12 cellular contexts compared by ENCODE assay signal in the genomic region with DNA sequence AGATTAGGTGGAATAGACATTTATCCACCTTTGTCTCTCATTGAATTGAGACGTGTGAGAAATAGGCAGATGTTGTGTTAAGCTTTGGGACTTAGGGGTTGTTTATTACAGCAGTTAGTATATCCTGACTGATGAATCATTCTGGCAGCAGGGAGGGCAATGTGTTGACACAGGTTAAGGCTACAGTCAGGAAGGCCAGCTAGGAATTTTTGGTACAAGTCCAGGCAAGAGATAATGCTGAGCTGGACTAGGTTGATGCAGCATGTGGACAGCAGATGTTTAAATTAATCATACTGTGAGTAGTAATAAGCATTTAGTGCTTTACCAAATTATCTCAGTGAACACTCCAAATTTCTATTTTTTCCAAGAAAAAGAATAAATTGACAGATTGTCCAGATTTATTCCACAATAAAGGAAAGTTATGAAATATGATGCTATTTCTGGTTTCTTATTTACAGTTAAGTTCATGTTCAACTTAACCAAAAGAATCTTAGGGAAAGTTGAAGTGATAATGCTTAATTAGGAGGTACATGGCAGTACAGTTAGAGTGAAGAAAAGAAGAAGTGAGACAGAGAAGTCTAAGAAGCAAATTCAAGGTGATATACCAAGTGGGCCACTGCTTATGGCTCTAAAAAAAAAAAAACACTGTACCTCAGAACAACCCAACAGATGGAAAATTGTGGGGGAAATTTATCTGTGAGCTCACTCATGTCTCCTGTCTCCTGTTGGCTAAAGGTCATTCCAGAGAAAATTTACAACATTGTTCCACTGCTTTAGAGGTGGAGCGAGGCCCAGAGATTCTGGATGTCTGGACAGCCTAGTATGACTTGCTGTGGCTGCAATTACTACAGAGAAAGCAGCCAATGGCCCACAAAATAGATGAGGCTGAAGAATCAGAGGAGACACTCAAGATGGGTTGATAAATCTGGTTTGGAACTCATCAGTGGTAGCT.
DNase-seq lines count a peak whose midpoint lies in the region; ATAC-seq, FAIRE-seq and TF ChIP-seq lines count a peak whose summit lies in the region.
"Had no signal": no experiment of that assay in that cellular context is flagged by ENCODE, and none has a peak within 500 bp of the region (broad histone marks: within the 10 kb centered on the region; RNA-seq: fewer than 3 reads in every experiment).

No MANE protein-coding gene starts in this region.

- no peak overlapping the region for H3K4me3 ChIP-seq in breast epithelium
- H3K4me3 ChIP-seq in gastroesophageal sphincter: no peak overlapping the region

- peak overlapping the region; percentile 6 for H3K4me3 Mint-ChIP-seq in MCF 10A (ENCODE audit: unreplicated experiment)
- H3K4me3 Mint-ChIP-seq in activated naive CD4-positive, alpha-beta T cell treated with anti-CD3 and anti-CD28 coated beads for 36 hours: no peak overlapping the region
- H3K4me3 Mint-ChIP-seq in activated T-cell treated with anti-CD3 and anti-CD28 coated beads, Interleukin-2, amount 50 U/mL, for 72 hours: no peak overlapping the region
- H3K4me3 Mint-ChIP-seq: activated B cell treated with CpG ODN at 0.5 μM for 24 hours had no signal

- H3K9me3 ChIP-seq in breast epithelium (peaks cover 0 to 12% of the 10 kb centered on the region in 2 donors), gastroesophageal sphincter (peaks cover 0 to 4% (median 0%) of the 10 kb centered on the region in 3 donors)

- H3K4me1 ChIP-seq in breast epithelium (no peaks in the 10 kb centered on the region), gastroesophageal sphincter (peaks cover 0 to 18% (median 0%) of the 10 kb centered on the region in 3 donors)

- no TSS peak for BruUV-seq in MCF 10A (replicated peaks; lab: Mats Ljungman, UMichigan)

- CTCF ChIA-PET in MCF 10A (lab: Yijun Ruan, JAX): interaction anchor here (0.7 to 5.6 kb wide), 12 partner anchors 9 to 1865 kb away, joined by 3 to 81 read pairs (median 4); no protein-coding TSS in a partner anchor
- CTCF ChIA-PET in activated naive CD4-positive, alpha-beta T cell treated with anti-CD3 and anti-CD28 coated beads for 36 hours (lab: Charles Lee): interaction anchor here (0.7 to 3.6 kb wide), 11 partner anchors 15 to 534 kb away, joined by 3 to 24 read pairs (median 3); no protein-coding TSS in a partner anchor

- H3K27me3 ChIP-seq in breast epithelium (no peaks in the 10 kb centered on the region), gastroesophageal sphincter (no peaks in the 10 kb centered on the region)

- H3K27ac ChIP-seq in breast epithelium (peak overlapping the region in 1 of 2 donors; percentile 46), gastroesophageal sphincter (no peak overlapping the region)

- H3K27me3 Mint-ChIP-seq in MCF 10A (ENCODE audit: insufficient read depth, unreplicated experiment): no peaks in the 10 kb centered on the region
- peaks cover 5% of the 10 kb centered on the region for H3K27me3 Mint-ChIP-seq in activated naive CD4-positive, alpha-beta T cell treated with anti-CD3 and anti-CD28 coated beads for 36 hours (ENCODE audit: low read depth)
- no peaks in the 10 kb centered on the region for H3K27me3 Mint-ChIP-seq in activated T-cell treated with anti-CD3 and anti-CD28 coated beads, Interleukin-2, amount 50 U/mL, for 72 hours (ENCODE audit: low read depth)
- H3K27me3 Mint-ChIP-seq: activated B cell treated with CpG ODN at 0.5 μM for 24 hours had no signal

- POLR2A ChIA-PET in MCF 10A (lab: Yijun Ruan, JAX): interaction anchor here (0.6 to 6.7 kb wide), 15 partner anchors 9 to 1503 kb away, joined by 3 to 45 read pairs (median 3); partner anchors contain the start of gene C21orf91

- TF ChIP-seq EP300 in gastroesophageal sphincter (IDR thresholded peaks at IDR 0.05): no peak

- H3K27ac Mint-ChIP-seq in MCF 10A (ENCODE audit: low read depth, unreplicated experiment): peak overlapping the region; percentile 90
- no peak overlapping the region for H3K27ac Mint-ChIP-seq in activated naive CD4-positive, alpha-beta T cell treated with anti-CD3 and anti-CD28 coated beads for 36 hours
- no peak overlapping the region for H3K27ac Mint-ChIP-seq in activated T-cell treated with anti-CD3 and anti-CD28 coated beads, Interleukin-2, amount 50 U/mL, for 72 hours
- H3K27ac Mint-ChIP-seq: activated B cell treated with CpG ODN at 0.5 μM for 24 hours had no signal

- 0 to 29% methylated on average over 1 to 2 of the region's 2 CpGs for WGBS in gastroesophageal sphincter (ENCODE audit: low coverage in 1 of 2), 2 donors

- DNase-seq in MCF 10A (ENCODE audit: unreplicated experiment) (peak; percentile 98), breast epithelium (ENCODE audit: low spot score in 2 of 2) (no peak), T1000 (lab: John Stamatoyannopoulos, UW) (peak; percentile 16), urothelium cell line (ENCODE audit: low spot score) (peak; percentile 61), NCI-H748 treated with DMSO at 0.1 percent for 48 hours (lab: John Stamatoyannopoulos, UW) (no peak)
- DNase-seq in activated naive CD4-positive, alpha-beta T cell treated with anti-CD3 and anti-CD28 coated beads for 36 hours: no peak
- DNase-seq in activated T-cell treated with anti-CD3 and anti-CD28 coated beads, Interleukin-2, amount 50 U/mL, for 72 hours: no peak
- DNase-seq: activated B cell treated with CpG ODN at 0.5 μM for 24 hours, activated gamma-delta T cell, small intestine had no signal

- peaks cover 10% of the 10 kb centered on the region for H3K9me3 Mint-ChIP-seq in MCF 10A (ENCODE audit: unreplicated experiment)
- peaks cover 17% of the 10 kb centered on the region for H3K9me3 Mint-ChIP-seq in activated naive CD4-positive, alpha-beta T cell treated with anti-CD3 and anti-CD28 coated beads for 36 hours
- H3K9me3 Mint-ChIP-seq in activated T-cell treated with anti-CD3 and anti-CD28 coated beads, Interleukin-2, amount 50 U/mL, for 72 hours: peaks cover 5 to 7% of the 10 kb centered on the region in 2 donors

- peaks cover 7% of the 10 kb centered on the region for H3K36me3 Mint-ChIP-seq in MCF 10A (ENCODE audit: insufficient read depth, unreplicated experiment)
- peaks cover 1% of the 10 kb centered on the region for H3K36me3 Mint-ChIP-seq in activated naive CD4-positive, alpha-beta T cell treated with anti-CD3 and anti-CD28 coated beads for 36 hours (ENCODE audit: low read depth)
- peaks cover 5 to 7% of the 10 kb centered on the region in 2 donors for H3K36me3 Mint-ChIP-seq in activated T-cell treated with anti-CD3 and anti-CD28 coated beads, Interleukin-2, amount 50 U/mL, for 72 hours (ENCODE audit: insufficient read depth in 2 of 2)

- peaks cover 32% of the 10 kb centered on the region for H3K4me1 Mint-ChIP-seq in MCF 10A (ENCODE audit: insufficient read depth, unreplicated experiment)
- H3K4me1 Mint-ChIP-seq in activated naive CD4-positive, alpha-beta T cell treated with anti-CD3 and anti-CD28 coated beads for 36 hours (ENCODE audit: low read depth): no peaks in the 10 kb centered on the region
- H3K4me1 Mint-ChIP-seq in activated T-cell treated with anti-CD3 and anti-CD28 coated beads, Interleukin-2, amount 50 U/mL, for 72 hours (ENCODE audit: low read depth): no peaks in the 10 kb centered on the region
- H3K4me1 Mint-ChIP-seq: activated B cell treated with CpG ODN at 0.5 μM for 24 hours had no signal

- peak; percentile 81 for ATAC-seq in gastroesophageal sphincter
- no peak for ATAC-seq in activated T-cell treated with anti-CD3 and anti-CD28 coated beads, Interleukin-2, amount 50 U/mL, for 72 hours (replicated peaks in 1 of 2)

- FAIRE-seq in urothelium cell line (lab: Jason Lieb, UNC): peak; percentile 50
- FAIRE-seq: A204.1, small intestine had no signal

- TF ChIP-seq POLR2A in breast epithelium (IDR thresholded peaks at IDR 0.05) (no peak), gastroesophageal sphincter (IDR thresholded peaks at IDR 0.05) (no peak)

- H3K36me3 ChIP-seq in breast epithelium (no peaks in the 10 kb centered on the region), gastroesophageal sphincter (no peaks in the 10 kb centered on the region)

- TF ChIP-seq CTCF in MCF 10A (IDR thresholded peaks at IDR 0.05; ENCODE audit: unreplicated experiment): no peak
- TF ChIP-seq CTCF in breast epithelium (IDR thresholded peaks at IDR 0.05): no peak
- TF ChIP-seq CTCF in gastroesophageal sphincter (IDR thresholded peaks at IDR 0.05): no peak

- intact Hi-C loops in MCF 10A (cut with micrococcal nuclease): loop anchor here (1.0 to 10.0 kb wide), 3 partner anchors 73 to 243 kb away; no protein-coding TSS in a partner anchor
- intact Hi-C loops in breast epithelium (cut with DNase I; ENCODE audit: low total_unique reads): loop anchor here (10.0 kb wide), 1 partner anchor 237 kb away; no protein-coding TSS in a partner anchor
- intact Hi-C loops in activated naive CD4-positive, alpha-beta T cell treated with anti-CD3 and anti-CD28 coated beads for 36 hours (cut with micrococcal nuclease): no loop called here

Comparison
In these comparisons a context has a peak if more than half of its experiments do, and no peak if none do; other contexts are left out.
1. DNase-seq: peak in MCF 10A (single experiment), T1000 (single experiment) and urothelium cell line (single experiment); none in breast epithelium (0 of 2), NCI-H748 treated with DMSO at 0.1 percent for 48 hours (single experiment), activated naive CD4-positive, alpha-beta T cell treated with anti-CD3 and anti-CD28 coated beads for 36 hours (single experiment) and activated T-cell treated with anti-CD3 and anti-CD28 coated beads, Interleukin-2, amount 50 U/mL, for 72 hours (0 of 2).